ENCODE assay signal across 16 cellular contexts in the genomic region with DNA sequence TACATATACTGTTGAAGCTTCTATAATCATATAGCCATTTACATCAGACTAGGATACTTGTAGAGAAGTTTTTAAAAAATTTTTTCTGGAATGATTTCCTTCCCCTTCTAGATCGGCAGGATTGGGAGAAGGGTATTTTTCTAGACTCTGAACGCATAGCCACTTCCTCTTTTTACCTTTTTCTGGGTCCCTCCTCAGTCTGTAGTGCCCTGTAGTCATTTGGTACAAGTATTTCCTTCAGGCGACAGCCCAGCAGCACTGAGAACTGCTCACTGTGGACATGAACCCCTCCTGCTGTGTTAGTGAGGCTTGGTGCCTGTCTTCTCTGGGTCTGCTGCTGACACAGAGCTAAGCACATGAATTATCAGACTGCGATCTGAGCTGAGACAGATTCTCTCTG.
DNase-seq lines count a peak whose midpoint lies in the region; ATAC-seq and TF ChIP-seq lines count a peak whose summit lies in the region.
"Had no signal": no experiment of that assay in that cellular context is flagged by ENCODE, and none has a peak within 500 bp of the region (broad histone marks: within the 10 kb centered on the region; RNA-seq: fewer than 3 reads in every experiment).

No MANE protein-coding gene starts in this region.

- no peak overlapping the region for H4K5ac ChIP-seq in mesendoderm (ENCODE audit: low read length)

- H3K27ac ChIP-seq in mesendoderm (ENCODE audit: low read depth, low read length), result no peak overlapping the region
- H3K27ac ChIP-seq: brain microvascular endothelial cell, prostate gland had no signal

- WGBS in mesendoderm (ENCODE audit: extremely low coverage, insufficient coverage, low lambda C conversion rate), result no CpG with 5 or more reads among the region's 4 CpGs
- WGBS in lower leg skin, 2 donors, result 84% methylated on average over 4 of the region's 4 CpGs

- H3K4me3 ChIP-seq in mesendoderm (ENCODE audit: low read length), result no peak overlapping the region
- H3K4me3 ChIP-seq in lower leg skin (ENCODE audit: low read depth, poor library complexity, severe bottlenecking), result no peak overlapping the region
- H3K4me3 ChIP-seq: prostate gland had no signal

- no peaks in the 10 kb centered on the region for H3K79me2 ChIP-seq in mesendoderm (ENCODE audit: control insufficient read depth, insufficient read depth, low read length)

- H3K9ac ChIP-seq in mesendoderm (ENCODE audit: low read length), result no peak overlapping the region

- DNase-seq in mesendoderm (peak; percentile 29), lower leg skin (ENCODE audit: low spot score in 2 of 2) (no peak), omental fat pad (ENCODE audit: low spot score) (no peak), GDM1 (lab: John Stamatoyannopoulos, UW) (no peak)
- DNase-seq in stimulated activated CD4-positive, alpha-beta T cell treated with anti-CD3 and anti-CD28 coated beads, Interleukin-2, amount 100 ng/mL, for 24 hours, result no peak
- DNase-seq: activated CD4-positive, alpha-beta T cell treated with anti-CD3 and anti-CD28 coated beads for 4 hours; activated gamma-delta T cell; brain microvascular endothelial cell; CD8-positive, alpha-beta memory T cell; NCI-H1694; stimulated activated naive CD4-positive, alpha-beta T cell treated with Interleukin-2 at 50 U/mL for 16 hours had no signal

- H2BK120ac ChIP-seq in mesendoderm (ENCODE audit: low read depth, low read length), result no peak overlapping the region

- intact Hi-C loops in lower leg skin (cut with DNase I; ENCODE audit: low total_unique reads), result no loop called here

- H3K4ac ChIP-seq in mesendoderm (ENCODE audit: low read depth, low read length), result peak overlapping the region; percentile 6

- H3K27me3 ChIP-seq in mesendoderm (ENCODE audit: insufficient read depth, low read length, poor library complexity), result no peaks in the 10 kb centered on the region
- H3K27me3 ChIP-seq: brain microvascular endothelial cell had no signal

- peak; percentile 88 for ATAC-seq in GM18907 (IDR thresholded peaks at IDR 0.05; ENCODE audit: unreplicated experiment)
- ATAC-seq in HG02571 (IDR thresholded peaks at IDR 0.05; ENCODE audit: unreplicated experiment), result peak; percentile 67
- ATAC-seq in HG03378 (IDR thresholded peaks at IDR 0.05; ENCODE audit: unreplicated experiment), result peak; percentile 76
- ATAC-seq in omental fat pad (ENCODE audit: low FRiP score), result no peak
- ATAC-seq: SK-N-SH treated with all-trans-retinoic acid at 6 μM for 48 hours had no signal

- no peak overlapping the region for H2BK15ac ChIP-seq in mesendoderm (replicated peaks; ENCODE audit: low read depth)

- TF ChIP-seq POLR2A in lower leg skin (IDR thresholded peaks at IDR 0.05), result no peak

- H3K79me1 ChIP-seq in mesendoderm (ENCODE audit: low read length), result peaks cover 3% of the 10 kb centered on the region

- H3K4me1 ChIP-seq in mesendoderm (ENCODE audit: control insufficient read depth, low read depth, low read length), result peaks cover 14% of the 10 kb centered on the region

- no peak overlapping the region for H3K4me2 ChIP-seq in mesendoderm (ENCODE audit: low read length)

- no peak overlapping the region for H4K8ac ChIP-seq in mesendoderm (ENCODE audit: low read depth, low read length)

- no peak for TF ChIP-seq CTCF in lower leg skin (IDR thresholded peaks at IDR 0.05)
- TF ChIP-seq CTCF in omental fat pad (IDR thresholded peaks at IDR 0.05), result no peak

- no peak overlapping the region for H3K18ac ChIP-seq in mesendoderm (ENCODE audit: low read length)

- H3K36me3 ChIP-seq in mesendoderm (ENCODE audit: control insufficient read depth, insufficient read depth, low read length), result no peaks in the 10 kb centered on the region
- H3K36me3 ChIP-seq: brain microvascular endothelial cell, prostate gland had no signal

- H2AK5ac ChIP-seq in mesendoderm (ENCODE audit: low read length), result peak overlapping the region; percentile 50

- peak overlapping the region; percentile 26 for H3K56ac ChIP-seq in mesendoderm (ENCODE audit: low read length)

- H3K23ac ChIP-seq in mesendoderm (ENCODE audit: low read length), result no peak overlapping the region

- peak overlapping the region; percentile 5 for H2BK5ac ChIP-seq in mesendoderm (ENCODE audit: low read length)
